Comparison of ENCODE assay signal across 10 cellular contexts in genomic region chr10:12332572-12333381, GRCh38. TPM values are rescaled to one million over a fixed set of nuclear protein-coding genes. Genes with fewer than 3 reads are reported as not detected.
DNase-seq lines count a peak whose midpoint lies in the region; ATAC-seq and TF ChIP-seq lines count a peak whose summit lies in the region.
"Had no signal": no experiment of that assay in that cellular context is flagged by ENCODE, and none has a peak within 500 bp of the region (broad histone marks: within the 10 kb centered on the region; RNA-seq: fewer than 3 reads in every experiment).

No MANE protein-coding gene starts in this region.

- H3K4me3 ChIP-seq in right atrium auricular region (no peak overlapping the region), thoracic aorta (peak overlapping the region; percentile 63)
- H3K4me3 ChIP-seq: neural progenitor cell had no signal

- H3K4me1 ChIP-seq in right atrium auricular region (peaks cover 0 to 20% of the 10 kb centered on the region in 2 donors), thoracic aorta (ENCODE audit: control insufficient read depth in 1 of 2, low read depth in 2 of 2) (peaks cover 0 to 19% of the 10 kb centered on the region in 2 donors)
- H3K4me1 ChIP-seq: neural progenitor cell had no signal

- H3K36me3 ChIP-seq in right atrium auricular region (no peaks in the 10 kb centered on the region), thoracic aorta (no peaks in the 10 kb centered on the region)
- H3K36me3 ChIP-seq: neural progenitor cell had no signal

- peak overlapping the region; percentile 71 for H3K27ac Mint-ChIP-seq in activated naive CD8-positive, alpha-beta T cell treated with anti-CD3 and anti-CD28 coated beads, Interleukin-2, amount 50 U/mL, for 24 hours
- H3K27ac Mint-ChIP-seq in activated naive CD8-positive, alpha-beta T cell treated with anti-CD3 and anti-CD28 coated beads for 36 hours, result no peak overlapping the region
- H3K27ac Mint-ChIP-seq in activated B cell treated with CpG ODN at 0.5 μM for 24 hours, result no peak overlapping the region
- H3K27ac Mint-ChIP-seq: neural progenitor cell had no signal

- H3K9me3 Mint-ChIP-seq in activated naive CD8-positive, alpha-beta T cell treated with anti-CD3 and anti-CD28 coated beads, Interleukin-2, amount 50 U/mL, for 24 hours, result no peaks in the 10 kb centered on the region
- no peaks in the 10 kb centered on the region for H3K9me3 Mint-ChIP-seq in activated naive CD8-positive, alpha-beta T cell treated with anti-CD3 and anti-CD28 coated beads for 36 hours
- H3K9me3 Mint-ChIP-seq in activated B cell treated with CpG ODN at 0.5 μM for 24 hours, result no peaks in the 10 kb centered on the region
- H3K9me3 Mint-ChIP-seq: central memory CD8-positive, alpha-beta T cell; neural progenitor cell had no signal

- H3K27me3 Mint-ChIP-seq in activated naive CD8-positive, alpha-beta T cell treated with anti-CD3 and anti-CD28 coated beads, Interleukin-2, amount 50 U/mL, for 24 hours, result peaks cover 3% of the 10 kb centered on the region
- no peaks in the 10 kb centered on the region for H3K27me3 Mint-ChIP-seq in activated naive CD8-positive, alpha-beta T cell treated with anti-CD3 and anti-CD28 coated beads for 36 hours
- H3K27me3 Mint-ChIP-seq in activated B cell treated with CpG ODN at 0.5 μM for 24 hours, result no peaks in the 10 kb centered on the region
- H3K27me3 Mint-ChIP-seq: central memory CD8-positive, alpha-beta T cell had no signal

- peak overlapping the region; percentile 26 for H3K4me3 Mint-ChIP-seq in activated naive CD8-positive, alpha-beta T cell treated with anti-CD3 and anti-CD28 coated beads, Interleukin-2, amount 50 U/mL, for 24 hours
- no peak overlapping the region for H3K4me3 Mint-ChIP-seq in activated naive CD8-positive, alpha-beta T cell treated with anti-CD3 and anti-CD28 coated beads for 36 hours
- peak overlapping the region; percentile 61 for H3K4me3 Mint-ChIP-seq in activated B cell treated with CpG ODN at 0.5 μM for 24 hours
- H3K4me3 Mint-ChIP-seq: central memory CD8-positive, alpha-beta T cell; neural progenitor cell had no signal

- intact Hi-C loops in activated B cell treated with CpG ODN at 0.5 μM for 24 hours (cut with micrococcal nuclease), result loop anchor here (1.0 kb wide), 2 partner anchors 9 to 17 kb away; partner anchors contain the start of gene CAMK1D

- H3K9me3 ChIP-seq in right atrium auricular region (no peaks in the 10 kb centered on the region), thoracic aorta (no peaks in the 10 kb centered on the region)

- peaks cover 21% of the 10 kb centered on the region for H3K4me1 Mint-ChIP-seq in activated naive CD8-positive, alpha-beta T cell treated with anti-CD3 and anti-CD28 coated beads, Interleukin-2, amount 50 U/mL, for 24 hours
- H3K4me1 Mint-ChIP-seq in activated naive CD8-positive, alpha-beta T cell treated with anti-CD3 and anti-CD28 coated beads for 36 hours, result peaks cover 9% of the 10 kb centered on the region
- H3K4me1 Mint-ChIP-seq in activated B cell treated with CpG ODN at 0.5 μM for 24 hours, result peaks cover 33% of the 10 kb centered on the region

- POLR2A ChIA-PET in activated B cell treated with CpG ODN at 0.5 μM for 24 hours (lab: Charles Lee), result interaction anchor here (0.5 to 4.0 kb wide), 7 partner anchors 16 to 133 kb away, joined by 3 to 28 read pairs (median 7); partner anchors contain the start of gene CAMK1D

- H3K27me3 ChIP-seq in right atrium auricular region (no peaks in the 10 kb centered on the region), thoracic aorta (replicated peaks; ENCODE audit: insufficient read depth) (no peaks in the 10 kb centered on the region)
- H3K27me3 ChIP-seq: neural progenitor cell had no signal

- no peak for TF ChIP-seq CTCF in activated B cell treated with CpG ODN at 0.5 μM for 24 hours (IDR thresholded peaks at IDR 0.05)
- no peak for TF ChIP-seq CTCF in right atrium auricular region (IDR thresholded peaks at IDR 0.05)
- no peak for TF ChIP-seq CTCF in thoracic aorta (IDR thresholded peaks at IDR 0.05)

- CTCF ChIA-PET in activated B cell treated with CpG ODN at 0.5 μM for 24 hours (lab: Charles Lee), result no interaction called here

- H3K36me3 Mint-ChIP-seq in activated naive CD8-positive, alpha-beta T cell treated with anti-CD3 and anti-CD28 coated beads, Interleukin-2, amount 50 U/mL, for 24 hours (ENCODE audit: low read depth), result no peaks in the 10 kb centered on the region
- no peaks in the 10 kb centered on the region for H3K36me3 Mint-ChIP-seq in activated naive CD8-positive, alpha-beta T cell treated with anti-CD3 and anti-CD28 coated beads for 36 hours
- no peaks in the 10 kb centered on the region for H3K36me3 Mint-ChIP-seq in activated B cell treated with CpG ODN at 0.5 μM for 24 hours (ENCODE audit: low read depth)
- H3K36me3 Mint-ChIP-seq: neural progenitor cell had no signal

- no peak for ATAC-seq in activated naive CD8-positive, alpha-beta T cell treated with anti-CD3 and anti-CD28 coated beads, Interleukin-2, amount 50 U/mL, for 24 hours
- ATAC-seq in activated B cell treated with CpG ODN at 0.5 μM for 24 hours (ENCODE audit: low read depth) (no peak), thoracic aorta (ENCODE audit: insufficient number of reproducible peaks, low FRiP score, low read depth) (no peak), GM19463 (IDR thresholded peaks at IDR 0.05; ENCODE audit: unreplicated experiment) (no peak)

- no peak for DNase-seq in activated naive CD8-positive, alpha-beta T cell treated with anti-CD3 and anti-CD28 coated beads, Interleukin-2, amount 50 U/mL, for 24 hours
- no peak for DNase-seq in activated naive CD8-positive, alpha-beta T cell treated with anti-CD3 and anti-CD28 coated beads for 36 hours
- DNase-seq in activated B cell treated with CpG ODN at 0.5 μM for 24 hours (no peak), right atrium auricular region (ENCODE audit: low spot score) (no peak), thoracic aorta (ENCODE audit: low spot score) (no peak), mesenteric fat pad (ENCODE audit: low spot score) (no peak)
- no peak for DNase-seq in stimulated activated CD4-positive, alpha-beta T cell treated with anti-CD3 and anti-CD28 coated beads, Interleukin-2, amount 100 ng/mL, for 48 hours

- H3K27ac ChIP-seq in right atrium auricular region (peak overlapping the region; percentile 68 to 74), thoracic aorta (peak overlapping the region; percentile 88 to 93)
- H3K27ac ChIP-seq: neural progenitor cell had no signal

RNA-seq across cellular contexts. Expression of gene CAMK1D, which starts 16.6 kb away (rescaled TPM):
- 10 to 100 TPM; 11.9 to 15.4 TPM for total RNA-seq in activated naive CD8-positive, alpha-beta T cell treated with anti-CD3 and anti-CD28 coated beads for 36 hours
- total RNA-seq in activated B cell treated with CpG ODN at 0.5 μM for 24 hours (51.7 and 58.8 TPM in 2 replicates), right atrium auricular region (10 to 100 TPM; 24.5 to 27.2 TPM), thoracic aorta (10 to 100 TPM in 1 of 2 donors, 1 to 10 TPM in 1; 8.7 to 11.2 TPM), mesenteric fat pad (16.5 TPM)
